In the genomic region with DNA sequence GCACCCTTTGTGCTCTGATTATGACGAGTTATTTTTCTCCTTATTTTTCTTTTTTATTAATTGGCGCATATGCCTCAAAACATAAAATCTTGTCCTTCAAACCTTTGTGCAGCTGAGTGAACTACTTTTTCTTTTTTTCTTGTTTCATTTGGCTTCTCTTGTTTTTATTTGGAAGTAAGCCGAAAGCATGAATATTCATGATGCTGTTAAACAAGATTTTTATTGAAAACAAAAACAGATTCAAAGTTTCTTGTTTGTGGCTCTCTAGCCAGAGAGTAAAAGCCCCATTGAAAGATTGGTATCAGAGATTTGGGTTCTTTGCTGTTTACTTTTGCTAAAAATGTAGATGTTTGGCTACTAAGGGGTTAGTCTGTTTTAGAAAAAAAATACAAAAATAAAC, we compare ENCODE assay signal across 23 cellular contexts.
DNase-seq lines count a peak whose midpoint lies in the region; ATAC-seq and TF ChIP-seq lines count a peak whose summit lies in the region.
"Had no signal": no experiment of that assay in that cellular context is flagged by ENCODE, and none has a peak within 500 bp of the region (broad histone marks: within the 10 kb centered on the region; RNA-seq: fewer than 3 reads in every experiment).

No MANE protein-coding gene starts in this region.

- H3K27ac ChIP-seq in caudate nucleus (ENCODE audit: low read depth, low read length) (peak overlapping the region; percentile 80), GM23338 (ENCODE audit: low read depth) (no peak overlapping the region)
- H3K27ac ChIP-seq: A549; BLaER1 treated with 17β-estradiol and CSF1 and Interleukin-3, amounts not matched to agents 10 nM and 100 nM had no signal

- H3K4me3 Mint-ChIP-seq in chondrocyte (ENCODE audit: unreplicated experiment) (no peak overlapping the region), GM23338 (no peak overlapping the region), CD14-positive monocyte (no peak overlapping the region)
- H3K4me3 Mint-ChIP-seq: CD4-positive, alpha-beta memory T cell; HFFc6 had no signal

- H3K27me3 Mint-ChIP-seq in chondrocyte (ENCODE audit: low read depth) (peaks cover 2% of the 10 kb centered on the region), GM23338 (ENCODE audit: insufficient read depth, low read depth, poor library complexity) (peaks cover 2% of the 10 kb centered on the region), CD14-positive monocyte (ENCODE audit: low read depth in 3 of 3) (peaks cover 0 to 3% (median 1%) of the 10 kb centered on the region in 3 donors)
- H3K27me3 Mint-ChIP-seq: CD4-positive, alpha-beta memory T cell had no signal

- H3K36me3 Mint-ChIP-seq in chondrocyte (ENCODE audit: low read depth) (no peaks in the 10 kb centered on the region), GM23338 (ENCODE audit: low read depth) (peaks cover 37% of the 10 kb centered on the region), CD14-positive monocyte (no peaks in the 10 kb centered on the region)
- H3K36me3 Mint-ChIP-seq: CD4-positive, alpha-beta memory T cell had no signal

- no peaks in the 10 kb centered on the region for H3K36me3 ChIP-seq in GM23338 (ENCODE audit: insufficient read depth)
- H3K36me3 ChIP-seq: BE2C; BLaER1 treated with 17β-estradiol and CSF1 and Interleukin-3, amounts not matched to agents 10 nM and 100 nM; HAP-1 had no signal

- H3K27ac Mint-ChIP-seq in chondrocyte (ENCODE audit: unreplicated experiment) (no peak overlapping the region), GM23338 (no peak overlapping the region), CD14-positive monocyte (no peak overlapping the region)
- H3K27ac Mint-ChIP-seq: CD4-positive, alpha-beta memory T cell; HFFc6 had no signal

- no peaks in the 10 kb centered on the region for H3K27me3 ChIP-seq in GM23338 (ENCODE audit: insufficient read depth)
- H3K27me3 ChIP-seq: BE2C; BLaER1 treated with 17β-estradiol and CSF1 and Interleukin-3, amounts not matched to agents 10 nM and 100 nM had no signal

- no peaks in the 10 kb centered on the region for H3K4me1 ChIP-seq in GM23338 (ENCODE audit: insufficient read depth)
- H3K4me1 ChIP-seq: A549, BE2C, HAP-1 had no signal

- no peak for ATAC-seq in GM23338
- ATAC-seq: A549, GM12878 had no signal

- TF ChIP-seq CTCF in chondrocyte (IDR thresholded peaks at IDR 0.05) (no peak), GM23338 (conservative IDR thresholded peaks at IDR 0.05; ENCODE audit: low read depth in 2 of 2) (no peak), CD14-positive monocyte (IDR thresholded peaks at IDR 0.05) (no peak)

- H3K4me3 ChIP-seq in GM23338: no peak overlapping the region
- H3K4me3 ChIP-seq: A549; BLaER1 treated with 17β-estradiol and CSF1 and Interleukin-3, amounts not matched to agents 10 nM and 100 nM; GM12878; HAP-1 had no signal

- H4K20me1 ChIP-seq in GM23338 (replicated peaks; ENCODE audit: insufficient read depth): no peaks in the 10 kb centered on the region
- H4K20me1 ChIP-seq: BLaER1 treated with 17β-estradiol and CSF1 and Interleukin-3, amounts not matched to agents 10 nM and 100 nM had no signal

- DNase-seq in caudate nucleus (lab: John Stamatoyannopoulos, UW) (no peak), globus pallidus (ENCODE audit: low spot score) (peak; percentile 61), midbrain (lab: John Stamatoyannopoulos, UW) (peak; percentile 17), putamen (ENCODE audit: low spot score) (peak; percentile 47), chondrocyte (ENCODE audit: low spot score) (no peak), GM23338 (ENCODE audit: low spot score) (no peak), CD14-positive monocyte (ENCODE audit: low spot score) (no peak), NCI-H1694 (lab: John Stamatoyannopoulos, UW) (no peak)
- DNase-seq: 8988T; ACHN; AML-193; BE2C; Calu3; CD4-positive, alpha-beta memory T cell; COR-L47; DMS53; DMS79 treated with DMSO at 0.1 percent for 48 hours; GOT3; HFFc6 had no signal

- H3K9me2 ChIP-seq in GM23338 (ENCODE audit: insufficient read depth): no peaks in the 10 kb centered on the region

- H3K79me2 ChIP-seq in GM23338 (replicated peaks; ENCODE audit: insufficient read depth): no peaks in the 10 kb centered on the region

- H2AFZ ChIP-seq in GM23338: no peak overlapping the region

- H3K4me1 Mint-ChIP-seq in chondrocyte (ENCODE audit: low read depth) (no peaks in the 10 kb centered on the region), GM23338 (no peaks in the 10 kb centered on the region), CD14-positive monocyte (no peaks in the 10 kb centered on the region)
- H3K4me1 Mint-ChIP-seq: CD4-positive, alpha-beta memory T cell had no signal

- H3K9me3 Mint-ChIP-seq in chondrocyte (ENCODE audit: low read depth) (peaks cover 14% of the 10 kb centered on the region), GM23338 (peaks cover 94% of the 10 kb centered on the region), CD14-positive monocyte (peaks cover 0 to 13% (median 3%) of the 10 kb centered on the region in 7 donors)

- no peak overlapping the region for H3K4me2 ChIP-seq in GM23338
- H3K4me2 ChIP-seq: A549; BLaER1 treated with 17β-estradiol and CSF1 and Interleukin-3, amounts not matched to agents 10 nM and 100 nM had no signal

- H3F3A ChIP-seq in GM23338 (replicated peaks; ENCODE audit: low read depth): no peaks in the 10 kb centered on the region

- intact Hi-C loops in CD14-positive monocyte (cut with micrococcal nuclease): no loop called here

TF ChIP-seq in GM23338, 12 proteins besides CTCF, POLR2A, EP300 and RAD21:
- no peak for TF ChIP-seq REST (IDR thresholded peaks at IDR 0.05; ENCODE audit: unreplicated experiment)

Comparison
In these comparisons a context has a peak if more than half of its experiments do, and no peak if none do; other contexts are left out.
1. DNase-seq: peak in globus pallidus (single experiment), midbrain (single experiment) and putamen (single experiment); none in caudate nucleus (0 of 61), chondrocyte (single experiment), GM23338 (single experiment), CD14-positive monocyte (single experiment) and NCI-H1694 (single experiment).